ENCODE assay signal across 33 cellular contexts in the genomic region with DNA sequence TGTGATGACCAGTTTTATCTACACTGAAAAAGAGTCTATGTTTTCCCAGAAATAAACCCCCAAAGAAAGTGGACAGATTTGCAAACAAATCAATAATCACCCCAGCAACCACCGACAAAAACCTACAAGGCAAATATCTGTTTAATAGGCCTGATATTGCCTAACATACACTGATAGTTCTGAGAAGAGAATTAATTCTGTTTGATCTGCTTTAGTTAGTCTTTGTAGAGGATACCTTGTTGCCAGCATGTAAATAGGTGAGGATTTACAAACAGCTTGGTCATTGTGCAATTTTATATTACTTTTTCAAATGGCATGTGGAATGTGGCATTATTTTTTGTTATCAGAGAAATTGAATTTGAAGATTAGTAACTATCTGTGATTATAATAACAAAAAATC.
"Had no signal": no experiment of that assay in that cellular context is flagged by ENCODE, and none has a peak within 500 bp of the region (broad histone marks: within the 10 kb centered on the region; RNA-seq: fewer than 3 reads in every experiment).

No MANE protein-coding gene starts in this region.

- H3K36me3 Mint-ChIP-seq: activated naive CD4-positive, alpha-beta T cell treated with anti-CD3 and anti-CD28 coated beads, Interleukin-2, amount 50 U/mL, for 24 hours; activated naive CD8-positive, alpha-beta T cell treated with anti-CD3 and anti-CD28 coated beads for 36 hours had no signal

- H3K36me3 ChIP-seq: adrenal gland, esophagus muscularis mucosa, gastrocnemius medialis, heart left ventricle, WERI-Rb-1 had no signal

- FAIRE-seq: colon had no signal

- H3K27me3 Mint-ChIP-seq: activated B cell treated with CpG ODN at 0.5 μM for 24 hours; activated CD8-positive, alpha-beta T cell treated with anti-CD3 and anti-CD28 coated beads for 36 hours; activated naive CD4-positive, alpha-beta T cell treated with anti-CD3 and anti-CD28 coated beads, Interleukin-2, amount 50 U/mL, for 24 hours; activated naive CD8-positive, alpha-beta T cell treated with anti-CD3 and anti-CD28 coated beads for 36 hours; activated naive CD8-positive, alpha-beta T cell treated with anti-CD3 and anti-CD28 coated beads, Interleukin-2, amount 50 U/mL, for 24 hours; effector memory CD8-positive, alpha-beta T cell had no signal

- H3K4me1 Mint-ChIP-seq: activated B cell treated with CpG ODN at 0.5 μM for 24 hours; activated naive CD4-positive, alpha-beta T cell treated with anti-CD3 and anti-CD28 coated beads, Interleukin-2, amount 50 U/mL, for 24 hours; activated naive CD8-positive, alpha-beta T cell treated with anti-CD3 and anti-CD28 coated beads for 36 hours; activated naive CD8-positive, alpha-beta T cell treated with anti-CD3 and anti-CD28 coated beads, Interleukin-2, amount 50 U/mL, for 24 hours had no signal

- H3K27ac ChIP-seq: adrenal gland, body of pancreas, esophagus muscularis mucosa, foreskin keratinocyte, gastrocnemius medialis, heart left ventricle, WERI-Rb-1 had no signal

- H3K4me1 ChIP-seq: adrenal gland, body of pancreas, esophagus muscularis mucosa, foreskin keratinocyte, gastrocnemius medialis, heart left ventricle had no signal

- H3K4me3 ChIP-seq: adrenal gland, body of pancreas, esophagus muscularis mucosa, gastrocnemius medialis, heart left ventricle had no signal

- ATAC-seq: activated CD4-positive, CD25-positive, alpha-beta regulatory T cell treated with anti-CD3 and anti-CD28 coated beads, Interleukin-2, amount 50 U/mL, for 24 hours; activated CD8-positive, alpha-beta T cell treated with anti-CD3 and anti-CD28 coated beads for 36 hours; activated naive CD8-positive, alpha-beta T cell treated with anti-CD3 and anti-CD28 coated beads, Interleukin-2, amount 50 U/mL, for 24 hours; body of pancreas; effector memory CD8-positive, alpha-beta T cell; foreskin keratinocyte; gastrocnemius medialis; heart left ventricle had no signal

- H3K4me3 Mint-ChIP-seq: activated B cell treated with CpG ODN at 0.5 μM for 24 hours; activated CD8-positive, alpha-beta T cell treated with anti-CD3 and anti-CD28 coated beads for 36 hours; activated naive CD4-positive, alpha-beta T cell treated with anti-CD3 and anti-CD28 coated beads for 36 hours; activated naive CD4-positive, alpha-beta T cell treated with anti-CD3 and anti-CD28 coated beads, Interleukin-2, amount 50 U/mL, for 24 hours; activated naive CD8-positive, alpha-beta T cell treated with anti-CD3 and anti-CD28 coated beads for 36 hours; activated naive CD8-positive, alpha-beta T cell treated with anti-CD3 and anti-CD28 coated beads, Interleukin-2, amount 50 U/mL, for 24 hours; activated T-helper 1 cell treated with anti-CD3 and anti-CD28 coated beads, Interleukin-12 subunit alpha, Interleukin-12 subunit beta, Interleukin-2, Interleukin-4 antibody, amounts not matched to agents 30 ng/mL and 10 ng/mL and 1 ng/mL, durations not matched to agents 14 hours and 24 hours and 36 hours; effector memory CD8-positive, alpha-beta T cell; T-helper 2 cell treated with Interferon-gamma antibody and Interleukin-4, amounts not matched to agents 5 μg/mL and 100 μg/mL, for 36 hours had no signal

- H3K27me3 ChIP-seq: adrenal gland, body of pancreas, esophagus muscularis mucosa, foreskin keratinocyte, gastrocnemius medialis, heart left ventricle had no signal

- DNase-seq: activated B cell treated with CpG ODN at 0.5 μM for 24 hours; activated CD4-positive, alpha-beta T cell treated with anti-CD3 and anti-CD28 coated beads for 48 hours; activated CD4-positive, alpha-beta T cell treated with anti-CD3 and anti-CD28 coated beads, Interleukin-2, amount 50 U/mL, for 1 hour; activated CD4-positive, alpha-beta T cell treated with anti-CD3 and anti-CD28 coated beads, Interleukin-2, amount 50 U/mL, for 48 hours; activated CD8-positive, alpha-beta memory T cell treated with anti-CD3 and anti-CD28 coated beads for 24 hours; activated CD8-positive, alpha-beta T cell treated with anti-CD3 and anti-CD28 coated beads for 36 hours; activated effector memory CD4-positive, alpha-beta T cell treated with anti-CD3 and anti-CD28 coated beads, Interleukin-2, amount 50 U/mL, for 16 hours; activated naive CD4-positive, alpha-beta T cell treated with anti-CD3 and anti-CD28 coated beads for 36 hours; activated naive CD8-positive, alpha-beta T cell treated with anti-CD3 and anti-CD28 coated beads for 36 hours; activated naive CD8-positive, alpha-beta T cell treated with anti-CD3 and anti-CD28 coated beads, Interleukin-2, amount 50 U/mL, for 24 hours; activated T-cell treated with anti-CD3 and anti-CD28 coated beads, Interleukin-2, amount 50 U/mL, for 48 hours; adrenal gland; amygdala; aorta; body of pancreas; cortex of kidney; dermis blood vessel endothelial cell; effector CD4-positive, alpha-beta T cell; effector memory CD8-positive, alpha-beta T cell; erythroblast; foreskin keratinocyte; gastrocnemius medialis; glutamatergic neuron; heart left ventricle; T1000; WERI-Rb-1 had no signal

- H3K9me3 Mint-ChIP-seq: activated B cell treated with CpG ODN at 0.5 μM for 24 hours; activated CD8-positive, alpha-beta T cell treated with anti-CD3 and anti-CD28 coated beads for 36 hours; activated naive CD8-positive, alpha-beta T cell treated with anti-CD3 and anti-CD28 coated beads for 36 hours; activated T-helper 1 cell treated with anti-CD3 and anti-CD28 coated beads, Interleukin-12 subunit alpha, Interleukin-12 subunit beta, Interleukin-2, Interleukin-4 antibody, amounts not matched to agents 30 ng/mL and 10 ng/mL and 1 ng/mL, durations not matched to agents 14 hours and 24 hours and 36 hours had no signal

- H3K27ac Mint-ChIP-seq: activated B cell treated with CpG ODN at 0.5 μM for 24 hours; activated CD8-positive, alpha-beta T cell treated with anti-CD3 and anti-CD28 coated beads for 36 hours; activated naive CD4-positive, alpha-beta T cell treated with anti-CD3 and anti-CD28 coated beads for 36 hours; activated naive CD4-positive, alpha-beta T cell treated with anti-CD3 and anti-CD28 coated beads, Interleukin-2, amount 50 U/mL, for 24 hours; activated naive CD8-positive, alpha-beta T cell treated with anti-CD3 and anti-CD28 coated beads for 36 hours; activated naive CD8-positive, alpha-beta T cell treated with anti-CD3 and anti-CD28 coated beads, Interleukin-2, amount 50 U/mL, for 24 hours; activated T-helper 1 cell treated with anti-CD3 and anti-CD28 coated beads, Interleukin-12 subunit alpha, Interleukin-12 subunit beta, Interleukin-2, Interleukin-4 antibody, amounts not matched to agents 30 ng/mL and 10 ng/mL and 1 ng/mL, durations not matched to agents 14 hours and 24 hours and 36 hours; activated T-helper 2 cell treated with anti-CD3 and anti-CD28 coated beads, Interferon-gamma antibody, Interleukin-2, Interleukin-4, amounts not matched to agents 10 μg/mL and 5 μg/mL and 100 μg/mL, durations not matched to agents 14 hours and 24 hours and 36 hours; effector memory CD8-positive, alpha-beta T cell; T-helper 2 cell treated with Interferon-gamma antibody and Interleukin-4, amounts not matched to agents 5 μg/mL and 100 μg/mL, for 36 hours had no signal

- H3K9me3 ChIP-seq: adrenal gland, body of pancreas, esophagus muscularis mucosa, gastrocnemius medialis, heart left ventricle had no signal
